8 cellular contexts compared by ENCODE assay signal in genomic region chr19:17931532-17932191, GRCh38. TPM values are rescaled to one million over a fixed set of nuclear protein-coding genes. Genes with fewer than 3 reads are reported as not detected.
A peak's percentile ranks its signal among the peaks of the same experiment; 100 is the strongest.
DNase-seq lines count a peak whose midpoint lies in the region; TF ChIP-seq lines count a peak whose summit lies in the region.

No MANE protein-coding gene starts in this region.

- no peaks in the 10 kb centered on the region for H3K9me3 ChIP-seq in BE2C
- H3K9me3 ChIP-seq in HUES48 (ENCODE audit: control insufficient read depth, insufficient read depth, low read length): no peaks in the 10 kb centered on the region

- H3K4me3 ChIP-seq in BE2C (ENCODE audit: low read depth, low read length): peak overlapping the region; percentile 95
- H3K4me3 ChIP-seq in HUES48 (ENCODE audit: low read depth, low read length): peak overlapping the region; percentile 95

- H3K4me1 ChIP-seq in BE2C: no peaks in the 10 kb centered on the region
- H3K4me1 ChIP-seq in HUES48 (ENCODE audit: control insufficient read depth, insufficient read depth, low read length): peaks cover 10% of the 10 kb centered on the region

- peak overlapping the region; percentile 93 for H3K27ac ChIP-seq in HUES48 (ENCODE audit: low read depth, low read length)

- H3K9me3 Mint-ChIP-seq in brain (peaks cover 0 to 4% (median 0%) of the 10 kb centered on the region in 5 experiments), mesothelial cell of epicardium (peaks cover 3% of the 10 kb centered on the region)

- H3K4me1 Mint-ChIP-seq in brain (peaks cover 22% of the 10 kb centered on the region), mesothelial cell of epicardium (peaks cover 15% of the 10 kb centered on the region)

- TF ChIP-seq CTCF in BE2C (IDR thresholded peaks at IDR 0.05; ENCODE audit: low read depth, low read length) (no peak), brain (conservative IDR thresholded peaks at IDR 0.05) (no peak), mesothelial cell of epicardium (IDR thresholded peaks at IDR 0.05; ENCODE audit: unreplicated experiment) (no peak)

- H3K27me3 Mint-ChIP-seq in brain: peaks cover 5% of the 10 kb centered on the region
- H3K27me3 Mint-ChIP-seq in mesothelial cell of epicardium (ENCODE audit: low read depth): peaks cover 2% of the 10 kb centered on the region

- peak overlapping the region; percentile 87 to 97 (median 96) for H3K4me3 Mint-ChIP-seq in brain
- H3K4me3 Mint-ChIP-seq in mesothelial cell of epicardium: peak overlapping the region; percentile 91

- H3K27ac Mint-ChIP-seq in brain (peak overlapping the region; percentile 70 to 95 (median 84)), mesothelial cell of epicardium (peak overlapping the region; percentile 90)

- H3K36me3 ChIP-seq in BE2C (no peaks in the 10 kb centered on the region; the same call in 1 of the 2 replicates), HUES48 (ENCODE audit: control insufficient read depth, insufficient read depth, low read length) (peaks cover 4% of the 10 kb centered on the region)

- no peaks in the 10 kb centered on the region for H3K36me3 Mint-ChIP-seq in brain
- H3K36me3 Mint-ChIP-seq in mesothelial cell of epicardium: peaks cover 2% of the 10 kb centered on the region

- no peaks in the 10 kb centered on the region for H3K27me3 ChIP-seq in BE2C
- no peaks in the 10 kb centered on the region for H3K27me3 ChIP-seq in HUES48 (ENCODE audit: control insufficient read depth, insufficient read depth, low read length)

- peak overlapping the region; percentile 95 for H3K9ac ChIP-seq in HUES48 (ENCODE audit: low read depth, low read length)

- DNase-seq in BE2C (peak; percentile 45), mesothelial cell of epicardium (ENCODE audit: low spot score in 2 of 2, unreplicated experiment in 2 of 2) (no peak), DMS114 treated with DMSO at 0.1 percent for 48 hours (lab: John Stamatoyannopoulos, UW; ENCODE audit: unreplicated experiment) (no peak), NCI-H2196 (lab: John Stamatoyannopoulos, UW; ENCODE audit: unreplicated experiment) (no peak), NCI-H2081 treated with DMSO at 0.1 percent for 48 hours (lab: John Stamatoyannopoulos, UW) (no peak), SIG-M5 (lab: John Stamatoyannopoulos, UW) (no peak)

RNA-seq across cellular contexts. Expression of gene CCDC124, which starts 1.2 kb away (rescaled TPM):
- polyA plus RNA-seq in BE2C (2012; ENCODE audit: insufficient read depth, insufficient read length, low read depth): 355 TPM
- 156 TPM for polyA plus RNA-seq in brain (ENCODE audit: insufficient read depth, low read depth, low replicate concordance)
- total RNA-seq in mesothelial cell of epicardium: 70.4 to 73.1 TPM (median 72.6 TPM) in 3 replicates

RNA-seq across cellular contexts. Expression of gene KCNN1, which starts 35.2 kb away (rescaled TPM):
- 9.5 TPM for polyA plus RNA-seq in BE2C (2012; ENCODE audit: insufficient read depth, insufficient read length, low read depth)
- 25.3 TPM for polyA plus RNA-seq in brain (ENCODE audit: insufficient read depth, low read depth, low replicate concordance)
- 16.8 to 20.3 TPM (median 19.7 TPM) in 3 replicates for total RNA-seq in mesothelial cell of epicardium

RNA-seq across cellular contexts. Expression of gene SLC5A5, which starts 59.9 kb away (rescaled TPM):
- polyA plus RNA-seq in BE2C (2012; ENCODE audit: insufficient read depth, insufficient read length, low read depth): not detected
- polyA plus RNA-seq in brain (ENCODE audit: insufficient read depth, low read depth, low replicate concordance): 0.42 TPM
- not detected in 3 replicates for total RNA-seq in mesothelial cell of epicardium
